Comparison of ENCODE assay signal across 14 cellular contexts in the genomic region with DNA sequence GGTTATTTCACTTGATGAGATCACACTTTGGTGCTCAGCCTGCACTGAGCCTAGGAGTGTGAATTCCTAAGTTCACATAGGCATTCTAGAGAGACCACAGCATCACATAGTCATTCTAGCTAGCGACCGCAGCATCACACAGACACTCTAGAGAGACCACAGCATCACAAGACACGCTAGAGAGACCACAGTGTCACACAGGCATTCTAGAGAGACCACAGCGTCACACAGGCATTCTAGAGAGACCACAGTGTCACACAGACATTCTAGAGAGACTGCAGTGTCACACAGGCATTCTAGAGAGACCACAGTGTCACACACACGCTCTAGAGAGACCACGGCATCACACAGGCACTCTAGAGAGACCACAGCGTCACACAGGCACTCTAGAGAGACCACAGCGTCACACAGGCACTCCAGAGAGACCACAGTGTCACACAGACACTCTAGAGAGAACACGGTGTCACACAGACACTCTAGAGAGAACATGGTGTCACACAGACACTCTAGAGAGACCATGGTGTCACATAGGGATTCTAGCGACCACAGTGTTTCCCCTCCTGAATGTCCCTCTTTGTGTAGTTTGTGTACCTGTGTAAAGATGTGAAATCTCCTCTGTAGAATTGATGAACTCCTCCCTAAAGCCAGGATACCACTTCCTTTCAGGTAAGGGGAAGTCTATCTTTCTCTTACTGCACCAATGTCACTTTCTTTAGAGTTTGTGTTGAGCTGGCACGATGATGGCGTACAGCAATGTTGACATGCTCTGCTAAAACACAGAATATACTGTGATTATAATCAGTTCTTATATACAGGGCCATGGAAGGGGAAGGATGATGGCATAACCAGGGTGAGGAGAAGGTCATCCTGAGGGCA.
A peak's percentile ranks its signal among the peaks of the same experiment; 100 is the strongest.
DNase-seq lines count a peak whose midpoint lies in the region; ATAC-seq and TF ChIP-seq lines count a peak whose summit lies in the region.
"Had no signal": no experiment of that assay in that cellular context is flagged by ENCODE, and none has a peak within 500 bp of the region (broad histone marks: within the 10 kb centered on the region; RNA-seq: fewer than 3 reads in every experiment).

No MANE protein-coding gene starts in this region.

- H3K4me1 Mint-ChIP-seq in Calu3 (ENCODE audit: low read depth, unreplicated experiment), result peaks cover 30% of the 10 kb centered on the region
- H3K4me1 Mint-ChIP-seq in activated T-helper 1 cell treated with anti-CD3 and anti-CD28 coated beads, Interleukin-12 subunit alpha, Interleukin-12 subunit beta, Interleukin-2, Interleukin-4 antibody, amounts not matched to agents 30 ng/mL and 10 ng/mL and 1 ng/mL, durations not matched to agents 14 hours and 24 hours and 36 hours (ENCODE audit: low read depth), result peaks cover 29% of the 10 kb centered on the region
- peaks cover 20 to 38% (median 24%) of the 10 kb centered on the region in 4 donors for H3K4me1 Mint-ChIP-seq in naive thymus-derived CD8-positive, alpha-beta T cell

- H3K9me3 Mint-ChIP-seq in Calu3 (ENCODE audit: low read depth, unreplicated experiment), result no peaks in the 10 kb centered on the region
- no peaks in the 10 kb centered on the region for H3K9me3 Mint-ChIP-seq in activated T-helper 1 cell treated with anti-CD3 and anti-CD28 coated beads, Interleukin-12 subunit alpha, Interleukin-12 subunit beta, Interleukin-2, Interleukin-4 antibody, amounts not matched to agents 30 ng/mL and 10 ng/mL and 1 ng/mL, durations not matched to agents 14 hours and 24 hours and 36 hours
- peaks cover 0 to 4% (median 0%) of the 10 kb centered on the region in 9 donors for H3K9me3 Mint-ChIP-seq in naive thymus-derived CD8-positive, alpha-beta T cell
- H3K9me3 Mint-ChIP-seq: H9, neural crest cell, type B pancreatic cell had no signal

- ATAC-seq in HCT116 (no peak), gastrocnemius medialis (no peak)
- peak; percentile 37 to 76 for ATAC-seq in naive thymus-derived CD8-positive, alpha-beta T cell

- in situ Hi-C loops in gastrocnemius medialis (cut with MboI; ENCODE audit: low sequenced_read_pairs in 4 of 4), result no loop called here

- CTCF ChIA-PET in Calu3 (lab: Charles Lee), result interaction anchor here (1.1 kb wide), 1 partner anchor 155 kb away, joined by 3 read pairs; no protein-coding TSS in a partner anchor
- CTCF ChIA-PET in HCT116 (lab: Charles Lee), result no interaction called here
- CTCF ChIA-PET in RWPE1 (lab: Yijun Ruan, JAX), result interaction anchor here (0.7 kb wide), 1 partner anchor 17 kb away, joined by 3 read pairs; no protein-coding TSS in a partner anchor

- H3K4me3 Mint-ChIP-seq in Calu3 (ENCODE audit: low read depth, unreplicated experiment), result no peak overlapping the region
- H3K4me3 Mint-ChIP-seq in activated T-helper 1 cell treated with anti-CD3 and anti-CD28 coated beads, Interleukin-12 subunit alpha, Interleukin-12 subunit beta, Interleukin-2, Interleukin-4 antibody, amounts not matched to agents 30 ng/mL and 10 ng/mL and 1 ng/mL, durations not matched to agents 14 hours and 24 hours and 36 hours, result no peak overlapping the region
- peak overlapping the region in 7 of 10 donors; percentile 5 to 48 (median 25) for H3K4me3 Mint-ChIP-seq in naive thymus-derived CD8-positive, alpha-beta T cell
- H3K4me3 Mint-ChIP-seq: H9, neural crest cell, type B pancreatic cell had no signal

- no peaks in the 10 kb centered on the region for H3K27me3 Mint-ChIP-seq in Calu3 (ENCODE audit: unreplicated experiment)
- peaks cover 15% of the 10 kb centered on the region for H3K27me3 Mint-ChIP-seq in activated T-helper 1 cell treated with anti-CD3 and anti-CD28 coated beads, Interleukin-12 subunit alpha, Interleukin-12 subunit beta, Interleukin-2, Interleukin-4 antibody, amounts not matched to agents 30 ng/mL and 10 ng/mL and 1 ng/mL, durations not matched to agents 14 hours and 24 hours and 36 hours (ENCODE audit: insufficient read depth)
- H3K27me3 Mint-ChIP-seq in naive thymus-derived CD8-positive, alpha-beta T cell, result peaks cover 0 to 5% (median 2%) of the 10 kb centered on the region in 5 donors

- POLR2A ChIA-PET in HCT116 (lab: Charles Lee), result no interaction called here
- POLR2A ChIA-PET in naive thymus-derived CD8-positive, alpha-beta T cell (lab: Charles Lee), result no interaction called here
- POLR2A ChIA-PET in RWPE1 (lab: Yijun Ruan, JAX; ENCODE audit: low non-redundant PET), result no interaction called here

- no peaks in the 10 kb centered on the region for H3K9me3 ChIP-seq in HCT116 (ENCODE audit: control insufficient read depth in 1 of 2, insufficient read depth in 1 of 2, low read depth in 1 of 2, low read length in 2 of 2)
- no peaks in the 10 kb centered on the region for H3K9me3 ChIP-seq in gastrocnemius medialis
- no peaks in the 10 kb centered on the region for H3K9me3 ChIP-seq in WERI-Rb-1 (ENCODE audit: severe bottlenecking)

- peak overlapping the region; percentile 50; the same call in 1 of the 2 replicates for H3K4me2 ChIP-seq in HCT116 (ENCODE audit: low read length)

- H3K36me3 ChIP-seq in HCT116 (ENCODE audit: control insufficient read depth in 1 of 2, insufficient read depth in 2 of 2, low read length in 2 of 2), result no peaks in the 10 kb centered on the region
- no peaks in the 10 kb centered on the region for H3K36me3 ChIP-seq in gastrocnemius medialis
- H3K36me3 ChIP-seq in H7 (replicated peaks; ENCODE audit: control insufficient read depth, insufficient read depth, low read length), result no peaks in the 10 kb centered on the region
- H3K36me3 ChIP-seq in WERI-Rb-1, result no peaks in the 10 kb centered on the region

- H3K36me3 Mint-ChIP-seq in Calu3 (ENCODE audit: insufficient read depth, unreplicated experiment), result no peaks in the 10 kb centered on the region
- H3K36me3 Mint-ChIP-seq in activated T-helper 1 cell treated with anti-CD3 and anti-CD28 coated beads, Interleukin-12 subunit alpha, Interleukin-12 subunit beta, Interleukin-2, Interleukin-4 antibody, amounts not matched to agents 30 ng/mL and 10 ng/mL and 1 ng/mL, durations not matched to agents 14 hours and 24 hours and 36 hours (ENCODE audit: low read depth), result peaks cover 12% of the 10 kb centered on the region
- no peaks in the 10 kb centered on the region for H3K36me3 Mint-ChIP-seq in naive thymus-derived CD8-positive, alpha-beta T cell
- H3K36me3 Mint-ChIP-seq: type B pancreatic cell had no signal

- H3K27me3 ChIP-seq in HCT116 (ENCODE audit: insufficient read depth, low read length) (no peaks in the 10 kb centered on the region), gastrocnemius medialis (no peaks in the 10 kb centered on the region), H7 (ENCODE audit: control insufficient read depth, insufficient read depth, low read length) (no peaks in the 10 kb centered on the region), WERI-Rb-1 (ENCODE audit: insufficient read depth, low read depth, severe bottlenecking) (no peaks in the 10 kb centered on the region)

- H3K9me2 ChIP-seq in HCT116 (ENCODE audit: insufficient read depth), result no peaks in the 10 kb centered on the region

- no peaks in the 10 kb centered on the region for H4K20me1 ChIP-seq in HCT116 (ENCODE audit: insufficient read depth)

- H3K27ac ChIP-seq in HCT116 (ENCODE audit: low read depth, low read length) (no peak overlapping the region), gastrocnemius medialis (no peak overlapping the region), RWPE1 (no peak overlapping the region), WERI-Rb-1 (no peak overlapping the region)

- TF ChIP-seq CTCF in Calu3 (IDR thresholded peaks at IDR 0.05; ENCODE audit: unreplicated experiment), result no peak
- TF ChIP-seq CTCF in HCT116 (IDR thresholded peaks at IDR 0.05 in 2 of 3, conservative IDR thresholded peaks at IDR 0.05 in 1 of 3; ENCODE audit: borderline replicate concordance in 1 of 3, insufficient read depth in 1 of 3, low read depth in 2 of 3, low read length in 2 of 3), result no peak
- no peak for TF ChIP-seq CTCF in gastrocnemius medialis (IDR thresholded peaks at IDR 0.05 in 4 of 5, conservative IDR thresholded peaks at IDR 0.05 in 1 of 5)
- no peak for TF ChIP-seq CTCF in RWPE1 (conservative IDR thresholded peaks at IDR 0.05; ENCODE audit: low read depth)
- no peak for TF ChIP-seq CTCF in WERI-Rb-1 (IDR thresholded peaks at IDR 0.05; ENCODE audit: low read depth, low read length)

- H3K79me2 ChIP-seq in HCT116 (ENCODE audit: insufficient read depth, low read length), result no peaks in the 10 kb centered on the region

- H3K4me3 ChIP-seq in HCT116 (replicated peaks in 1 of 2; ENCODE audit: low read depth in 1 of 2, low read length in 2 of 2) (no peak overlapping the region), gastrocnemius medialis (no peak overlapping the region), H7 (ENCODE audit: insufficient read depth, low read depth, low read length) (no peak overlapping the region), WERI-Rb-1 (ENCODE audit: low read depth, low read length) (no peak overlapping the region)

- BruUV-seq in Calu3 (replicated peaks; lab: Mats Ljungman, UMichigan) (no TSS peak), HCT116 (replicated peaks; lab: Mats Ljungman, UMichigan) (no TSS peak)

- intact Hi-C loops in Calu3 (cut with micrococcal nuclease; ENCODE audit: unreplicated experiment), result loop anchor here (5.0 kb wide), 1 partner anchor 237 kb away; no protein-coding TSS in a partner anchor
- intact Hi-C loops in HCT116 (cut with micrococcal nuclease), result no loop called here
- intact Hi-C loops in activated T-helper 1 cell treated with anti-CD3 and anti-CD28 coated beads, Interleukin-12 subunit alpha, Interleukin-12 subunit beta, Interleukin-2, Interleukin-4 antibody, amounts not matched to agents 30 ng/mL and 10 ng/mL and 1 ng/mL, durations not matched to agents 14 hours and 24 hours and 36 hours (cut with micrococcal nuclease), result loop anchor here (1.0 kb wide), 1 partner anchor 23 kb away; no protein-coding TSS in a partner anchor
- intact Hi-C loops in gastrocnemius medialis (cut with DNase I; ENCODE audit: low total_unique reads), result no loop called here

- H3K9ac ChIP-seq in HCT116 (ENCODE audit: low read length), result no peak overlapping the region

- DNase-seq in Calu3 (no peak), HCT116 (ENCODE audit: low read depth, low spot score) (no peak), gastrocnemius medialis (no peak), RWPE1 (ENCODE audit: low spot score) (no peak), H7 (no peak), WERI-Rb-1 (no peak)
- DNase-seq in activated T-helper 1 cell treated with anti-CD3 and anti-CD28 coated beads, Interleukin-12 subunit alpha, Interleukin-12 subunit beta, Interleukin-2, Interleukin-4 antibody, amounts not matched to agents 30 ng/mL and 10 ng/mL and 1 ng/mL, durations not matched to agents 14 hours and 24 hours and 36 hours (ENCODE audit: low spot score), result no peak
- peak in 4 of 10 donors; percentile 35 to 50 (median 45) for DNase-seq in naive thymus-derived CD8-positive, alpha-beta T cell
- DNase-seq: DMS153, H9, NCI-H1436 treated with DMSO at 0.1 percent for 48 hours, T-helper 9 cell had no signal

- TF ChIP-seq POLR2A in HCT116 (IDR thresholded peaks at IDR 0.05; ENCODE audit: borderline replicate concordance, extremely low read depth, insufficient read depth, insufficient read length) (no peak), gastrocnemius medialis (IDR thresholded peaks at IDR 0.05) (no peak)

- peak overlapping the region; percentile 73 for H3K27ac Mint-ChIP-seq in Calu3 (ENCODE audit: unreplicated experiment)
- H3K27ac Mint-ChIP-seq in activated T-helper 1 cell treated with anti-CD3 and anti-CD28 coated beads, Interleukin-12 subunit alpha, Interleukin-12 subunit beta, Interleukin-2, Interleukin-4 antibody, amounts not matched to agents 30 ng/mL and 10 ng/mL and 1 ng/mL, durations not matched to agents 14 hours and 24 hours and 36 hours, result peak overlapping the region; percentile 1
- H3K27ac Mint-ChIP-seq in naive thymus-derived CD8-positive, alpha-beta T cell, result peak overlapping the region; percentile 5 to 86 (median 66)
- H3K27ac Mint-ChIP-seq: H9, type B pancreatic cell had no signal

- RAD21 ChIA-PET in HCT116 (lab: Charles Lee; ENCODE audit: low non-redundant PET in 1 of 2, low total read pairs in 2 of 2, uncharacterized antibody in 2 of 2, unreplicated experiment in 2 of 2), result no interaction called here

- H3K4me1 ChIP-seq in HCT116 (ENCODE audit: control insufficient read depth in 1 of 2, insufficient read depth in 2 of 2, low read length in 2 of 2) (peaks cover 0 to 24% of the 10 kb centered on the region in 2 experiments; a peak in 2 of 4 replicates), gastrocnemius medialis (peaks cover 0 to 3% of the 10 kb centered on the region in 2 donors)

- no peak for TF ChIP-seq RAD21 in HCT116 (IDR thresholded peaks at IDR 0.05; ENCODE audit: low read depth)

- no peak overlapping the region for H2AFZ ChIP-seq in HCT116 (ENCODE audit: low read depth, low read length, poor library complexity, severe bottlenecking)

Comparison
In these comparisons a context has a peak if more than half of its experiments do, and no peak if none do; other contexts are left out.
1. H3K27ac Mint-ChIP-seq: peak in every context shown above with its lines; median percentile 73 in Calu3; 66 in naive thymus-derived CD8-positive, alpha-beta T cell; 1 in activated T-helper 1 cell treated with anti-CD3 and anti-CD28 coated beads, Interleukin-12 subunit alpha, Interleukin-12 subunit beta, Interleukin-2, Interleukin-4 antibody, amounts not matched to agents 30 ng/mL and 10 ng/mL and 1 ng/mL, durations not matched to agents 14 hours and 24 hours and 36 hours.
2. H3K4me3 Mint-ChIP-seq: peak in naive thymus-derived CD8-positive, alpha-beta T cell (7 of 10); none in Calu3 (single experiment) and activated T-helper 1 cell treated with anti-CD3 and anti-CD28 coated beads, Interleukin-12 subunit alpha, Interleukin-12 subunit beta, Interleukin-2, Interleukin-4 antibody, amounts not matched to agents 30 ng/mL and 10 ng/mL and 1 ng/mL, durations not matched to agents 14 hours and 24 hours and 36 hours (single experiment).
3. ATAC-seq: peak in naive thymus-derived CD8-positive, alpha-beta T cell (2 of 2); none in HCT116 (single experiment) and gastrocnemius medialis (0 of 2).
4. intact Hi-C loops: an anchor here in Calu3 (5.0 kb wide) and activated T-helper 1 cell treated with anti-CD3 and anti-CD28 coated beads, Interleukin-12 subunit alpha, Interleukin-12 subunit beta, Interleukin-2, Interleukin-4 antibody, amounts not matched to agents 30 ng/mL and 10 ng/mL and 1 ng/mL, durations not matched to agents 14 hours and 24 hours and 36 hours (1.0 kb wide); none called in HCT116 and gastrocnemius medialis.